1 cellular context compared by ENCODE assay signal in the genomic region with DNA sequence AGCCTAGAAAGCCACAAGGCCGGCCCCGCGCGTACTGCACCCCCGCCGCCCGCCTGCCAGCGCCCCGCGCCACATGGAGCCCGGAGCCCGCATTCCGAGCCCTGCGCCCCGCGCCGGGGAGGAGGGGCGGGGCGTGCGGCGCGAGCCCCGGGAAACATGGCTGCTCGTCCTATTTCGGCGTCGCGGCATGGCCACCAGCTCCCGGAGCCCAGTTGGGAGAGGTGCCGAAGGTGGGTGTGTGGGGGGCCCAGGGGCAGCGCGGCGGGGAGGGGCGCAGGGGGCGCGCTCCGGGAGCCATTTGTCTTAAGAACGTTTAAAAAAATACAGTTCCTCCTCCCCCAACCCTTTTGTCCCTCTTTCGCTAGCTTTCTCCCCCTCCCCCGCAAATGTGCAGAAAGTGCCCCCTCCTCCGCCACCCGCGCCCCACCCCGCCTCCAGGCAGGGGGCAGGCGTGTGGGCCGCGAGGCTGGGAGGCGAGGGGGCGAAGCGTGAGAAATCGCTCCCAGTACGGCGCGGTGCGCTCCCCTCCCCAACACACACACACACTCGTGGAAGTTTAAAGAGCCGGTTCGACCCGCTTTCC.
TF ChIP-seq lines count a peak whose summit lies in the region.

No MANE protein-coding gene starts in this region.

TF ChIP-seq in A549, 52 proteins besides CTCF, POLR2A, EP300 and RAD21 (continued from another document):
- TF ChIP-seq FOXS1 (CRISPR knock-in tag; IDR thresholded peaks at IDR 0.05) = no peak
- TF ChIP-seq MYC (IDR thresholded peaks at IDR 0.05; ENCODE audit: borderline replicate concordance, low read length) = peak; percentile 81
- no peak for TF ChIP-seq BHLHE40 (IDR thresholded peaks at IDR 0.05; ENCODE audit: low read depth, low read length)
- TF ChIP-seq, protein P1, sequence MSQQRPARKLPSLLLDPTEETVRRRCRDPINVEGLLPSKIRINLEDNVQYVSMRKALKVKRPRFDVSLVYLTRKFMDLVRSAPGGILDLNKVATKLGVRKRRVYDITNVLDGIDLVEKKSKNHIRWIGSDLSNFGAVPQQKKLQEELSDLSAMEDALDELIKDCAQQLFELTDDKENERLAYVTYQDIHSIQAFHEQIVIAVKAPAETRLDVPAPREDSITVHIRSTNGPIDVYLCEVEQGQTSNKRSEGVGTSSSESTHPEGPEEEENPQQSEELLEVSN (IDR thresholded peaks at IDR 0.05; ENCODE audit: borderline replicate concordance, low read depth) = no peak
- no peak for TF ChIP-seq ELK1 (IDR thresholded peaks at IDR 0.05; ENCODE audit: low read depth, low read length)
